14 cellular contexts compared by ENCODE assay signal in the genomic region with DNA sequence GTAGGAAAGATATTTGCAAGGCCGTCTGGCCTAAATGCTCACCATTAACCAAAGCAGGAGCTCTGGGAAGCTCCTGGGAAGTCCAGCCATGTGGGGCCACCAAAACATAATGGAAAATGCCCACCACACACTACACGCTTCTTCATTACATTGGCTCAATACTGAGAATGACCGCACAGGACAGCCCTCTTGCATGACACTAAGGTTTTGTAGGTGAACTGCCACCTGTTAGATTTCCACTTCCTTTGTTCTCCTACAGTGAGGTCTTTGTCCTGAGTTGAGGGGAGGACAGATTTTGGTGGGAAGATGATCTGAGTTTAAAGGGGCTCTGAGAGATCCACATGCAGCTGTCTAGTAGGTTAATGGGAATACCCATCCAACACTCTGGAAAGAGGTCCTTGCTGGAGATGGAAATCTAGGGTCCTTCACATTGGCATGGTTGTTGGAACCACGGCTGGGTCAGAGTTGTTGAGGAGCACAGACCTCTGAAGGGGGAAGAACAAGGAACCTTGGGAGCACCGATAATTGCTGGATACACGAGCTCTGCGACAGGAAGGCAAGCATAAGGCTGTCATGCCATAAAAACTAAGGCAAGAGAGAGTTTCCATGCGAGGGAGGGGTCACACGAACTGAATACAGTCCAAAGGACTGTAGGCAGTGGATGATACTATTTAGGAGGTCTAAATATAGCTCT.
DNase-seq lines count a peak whose midpoint lies in the region; ATAC-seq and TF ChIP-seq lines count a peak whose summit lies in the region.
"Had no signal": no experiment of that assay in that cellular context is flagged by ENCODE, and none has a peak within 500 bp of the region (broad histone marks: within the 10 kb centered on the region; RNA-seq: fewer than 3 reads in every experiment).

No MANE protein-coding gene starts in this region.

- H3K4me1 ChIP-seq in prostate gland (replicated peaks) (peaks cover 3% of the 10 kb centered on the region), aorta (ENCODE audit: control insufficient read depth in 1 of 2, insufficient read depth in 2 of 2, low read length in 2 of 2) (peaks cover 4% of the 10 kb centered on the region in 2 donors)

- no peaks in the 10 kb centered on the region for H3K27me3 ChIP-seq in prostate gland (replicated peaks; ENCODE audit: insufficient read depth)
- no peaks in the 10 kb centered on the region for H3K27me3 ChIP-seq in aorta (ENCODE audit: control insufficient read depth in 1 of 2, insufficient read depth in 2 of 2, low read length in 1 of 2)

- H3K27ac ChIP-seq in prostate gland = peak overlapping the region; percentile 70 to 95
- peak overlapping the region; percentile 40 to 45 for H3K27ac ChIP-seq in aorta (ENCODE audit: low read depth in 1 of 2, low read length in 2 of 2)
- H3K27ac ChIP-seq: RWPE1 had no signal

- H3K9me3 ChIP-seq in prostate gland (no peaks in the 10 kb centered on the region), aorta (ENCODE audit: control insufficient read depth, low read length) (no peaks in the 10 kb centered on the region)

- no peak for TF ChIP-seq CTCF in prostate gland (IDR thresholded peaks at IDR 0.05)
- no peak for TF ChIP-seq CTCF in lower leg skin (IDR thresholded peaks at IDR 0.05)

- ATAC-seq in Right ventricle myocardium inferior = no peak
- ATAC-seq in aorta (ENCODE audit: low FRiP score) = no peak

- no peak overlapping the region for H3K4me3 ChIP-seq in prostate gland
- H3K4me3 ChIP-seq in aorta (ENCODE audit: low read length in 2 of 2) = no peak overlapping the region
- H3K4me3 ChIP-seq in lower leg skin (ENCODE audit: low read depth, poor library complexity, severe bottlenecking) = no peak overlapping the region

- peak; percentile 49 for DNase-seq in cardiac septum (ENCODE audit: low spot score)
- no peak for DNase-seq in Right ventricle myocardium inferior (ENCODE audit: missing footprints)
- DNase-seq in left kidney (ENCODE audit: low read depth, low spot score) = peak; percentile 23
- DNase-seq in prostate gland (ENCODE audit: low spot score) = no peak
- DNase-seq in aorta = peak in 1 of 2 donors; percentile 26
- DNase-seq in lower leg skin (ENCODE audit: low spot score in 2 of 2) = no peak
- DNase-seq in H4 (ENCODE audit: low spot score) = no peak
- no peak for DNase-seq in ecto neural progenitor cell (ENCODE audit: low spot score)
- DNase-seq: activated B cell treated with CpG ODN at 0.5 μM for 24 hours; activated naive CD4-positive, alpha-beta T cell treated with anti-CD3 and anti-CD28 coated beads, Interleukin-2, amount 50 U/mL, for 16 hours; COR-L47; GDM1; T-helper 1 cell had no signal

- intact Hi-C loops in cardiac septum (cut with DNase I) (no loop called here), Right ventricle myocardium inferior (cut with DNase I) (loop anchor here (5.0 kb wide), 1 partner anchor 38 kb away; no protein-coding TSS in a partner anchor), prostate gland (cut with DNase I) (no loop called here), aorta (cut with DNase I) (no loop called here), lower leg skin (cut with DNase I; ENCODE audit: low total_unique reads) (no loop called here)

- TF ChIP-seq POLR2A in prostate gland (IDR thresholded peaks at IDR 0.05) = no peak
- no peak for TF ChIP-seq POLR2A in lower leg skin (IDR thresholded peaks at IDR 0.05)

- H3K36me3 ChIP-seq in prostate gland (no peaks in the 10 kb centered on the region), aorta (ENCODE audit: control insufficient read depth in 1 of 2, insufficient read depth in 2 of 2, low read length in 1 of 2) (no peaks in the 10 kb centered on the region)

- 82% methylated on average over 9 of the region's 9 CpGs for WGBS in prostate gland
- WGBS in aorta, 2 donors = 53 to 63% methylated on average over 9 of the region's 9 CpGs
- WGBS in lower leg skin, 2 donors = 62 to 70% methylated on average over 9 of the region's 9 CpGs

Comparison
In these comparisons a context has a peak if more than half of its experiments do, and no peak if none do; other contexts are left out.
1. DNase-seq: peak in cardiac septum (single experiment) and left kidney (single experiment); none in Right ventricle myocardium inferior (single experiment), prostate gland (single experiment), lower leg skin (0 of 2), H4 (single experiment) and ecto neural progenitor cell (single experiment).